16 cellular contexts compared by ENCODE assay signal in genomic region chr21:41701749-41702148, GRCh38.
"Had no signal": no experiment of that assay in that cellular context is flagged by ENCODE, and none has a peak within 500 bp of the region (broad histone marks: within the 10 kb centered on the region; RNA-seq: fewer than 3 reads in every experiment).

No MANE protein-coding gene starts in this region.

- H3K4me3 ChIP-seq: adrenal gland, cardiac muscle cell, left ventricle myocardium inferior, skin epidermis, tibial nerve had no signal

- H3K27ac ChIP-seq: adrenal gland, cardiac muscle cell, left ventricle myocardium inferior, skin epidermis, tibial nerve, WERI-Rb-1 had no signal

- DNase-seq: activated CD4-positive, alpha-beta T cell treated with anti-CD3 and anti-CD28 coated beads for 36 hours; activated CD8-positive, alpha-beta T cell treated with anti-CD3 and anti-CD28 coated beads for 36 hours; activated effector memory CD4-positive, alpha-beta T cell treated with anti-CD3 and anti-CD28 coated beads, Interleukin-2, amount 50 U/mL, for 16 hours; activated T-cell treated with anti-CD3 and anti-CD28 coated beads, Interleukin-2, amount 50 U/mL, for 48 hours; adrenal gland; erythroblast; hippocampal formation; left ventricle myocardium inferior; natural killer cell; stimulated activated CD4-positive, alpha-beta T cell treated with anti-CD3 and anti-CD28 coated beads, Interleukin-15, amount 100 ng/mL, for 24 hours; stimulated activated CD4-positive, alpha-beta T cell treated with anti-CD3 and anti-CD28 coated beads, Interleukin-4, amount 100 ng/mL, for 24 hours; stimulated activated naive CD4-positive, alpha-beta T cell; WERI-Rb-1 had no signal

- ATAC-seq: activated CD4-positive, alpha-beta T cell treated with anti-CD3 and anti-CD28 coated beads for 36 hours; activated CD8-positive, alpha-beta T cell treated with anti-CD3 and anti-CD28 coated beads for 36 hours; natural killer cell had no signal

- H3K27me3 ChIP-seq: cardiac muscle cell, tibial nerve had no signal

- H3K36me3 ChIP-seq: adrenal gland, cardiac muscle cell, left ventricle myocardium inferior, tibial nerve, WERI-Rb-1 had no signal

- H3K9me3 ChIP-seq: adrenal gland, left ventricle myocardium inferior had no signal

- H3K4me1 ChIP-seq: adrenal gland, left ventricle myocardium inferior, tibial nerve had no signal
